Comparison of ENCODE assay signal across 29 cellular contexts in the genomic region with DNA sequence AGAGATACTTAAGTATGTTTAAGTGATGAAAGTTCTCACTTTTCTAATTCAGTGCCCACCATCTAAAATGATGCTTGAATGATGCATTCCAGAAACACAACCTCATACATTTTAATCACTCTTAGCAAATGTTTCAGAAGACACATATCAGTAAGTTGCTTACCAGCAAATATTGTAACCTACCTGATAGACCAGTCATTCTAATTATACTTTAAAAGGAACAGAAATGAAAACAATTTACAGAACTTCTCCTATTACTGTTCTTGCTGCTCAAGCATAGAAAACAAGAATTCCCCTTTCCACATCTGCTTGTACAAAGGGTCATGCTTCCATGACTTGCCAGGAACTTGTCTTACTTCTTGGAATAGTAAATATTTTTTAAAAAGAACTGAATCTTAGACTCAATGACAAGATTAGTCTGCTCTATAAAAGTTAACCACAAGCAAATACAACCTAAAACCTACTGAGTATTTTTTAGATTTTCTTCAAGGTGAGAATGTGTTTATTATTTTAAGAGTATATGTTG.
"Had no signal": no experiment of that assay in that cellular context is flagged by ENCODE, and none has a peak within 500 bp of the region (broad histone marks: within the 10 kb centered on the region; RNA-seq: fewer than 3 reads in every experiment).

No MANE protein-coding gene starts in this region.

- H3K4me1 Mint-ChIP-seq: activated naive CD8-positive, alpha-beta T cell treated with anti-CD3 and anti-CD28 coated beads for 36 hours; T-cell had no signal

- H3K36me3 Mint-ChIP-seq: activated naive CD4-positive, alpha-beta T cell treated with anti-CD3 and anti-CD28 coated beads, Interleukin-2, amount 10 ng/mL, durations not matched to agents 7 days and 5 days; activated naive CD8-positive, alpha-beta T cell treated with anti-CD3 and anti-CD28 coated beads for 36 hours; T-cell had no signal

- H3K4me3 ChIP-seq: cardiac muscle cell, K562, SK-N-MC had no signal

- H3K36me3 ChIP-seq: brain microvascular endothelial cell, cardiac muscle cell had no signal

- H3K9me3 Mint-ChIP-seq: activated CD8-positive, alpha-beta T cell treated with anti-CD3 and anti-CD28 coated beads for 36 hours; activated naive CD4-positive, alpha-beta T cell treated with anti-CD3 and anti-CD28 coated beads, Interleukin-2, amount 10 ng/mL, durations not matched to agents 7 days and 5 days; activated naive CD8-positive, alpha-beta T cell treated with anti-CD3 and anti-CD28 coated beads for 36 hours; activated T-cell treated with anti-CD3 and anti-CD28 coated beads, Interleukin-2, amount 50 U/mL, for 72 hours; activated T-helper 2 cell treated with anti-CD3 and anti-CD28 coated beads, Interferon-gamma antibody, Interleukin-2, Interleukin-4, amounts not matched to agents 10 μg/mL and 5 μg/mL and 100 μg/mL, durations not matched to agents 14 hours and 24 hours and 36 hours; T-cell had no signal

- ATAC-seq: activated CD8-positive, alpha-beta T cell treated with anti-CD3 and anti-CD28 coated beads for 36 hours; activated T-cell treated with anti-CD3 and anti-CD28 coated beads, Interleukin-2, amount 50 U/mL, for 72 hours; K562; Panc1; Right ventricle myocardium inferior; T-cell had no signal

- FAIRE-seq: K562, TTC549 had no signal

- DNase-seq: activated CD4-positive, CD25-positive, alpha-beta regulatory T cell; activated CD8-positive, alpha-beta memory T cell treated with anti-CD3 and anti-CD28 coated beads, Interleukin-2, amount 50 U/mL, for 4 hours; activated CD8-positive, alpha-beta T cell treated with anti-CD3 and anti-CD28 coated beads for 36 hours; activated gamma-delta T cell treated with Interleukin-2 at 50 U/mL for 16 hours; activated naive CD4-positive, alpha-beta T cell treated with anti-CD3 and anti-CD28 coated beads, Interleukin-2, amount 10 ng/mL, durations not matched to agents 7 days and 5 days; activated naive CD8-positive, alpha-beta T cell treated with anti-CD3 and anti-CD28 coated beads for 36 hours; activated T-cell treated with anti-CD3 and anti-CD28 coated beads, Interleukin-2, amount 50 U/mL, for 72 hours; brain microvascular endothelial cell; Karpas-422; MM.1S; NCI-H1105; NCI-H1436 treated with DMSO at 0.1 percent for 48 hours; NCI-H187; NCI-H2081; NCI-H524 treated with DMSO at 0.1 percent for 48 hours; NCI-H82; OCI-M1; RPMI8226; T-cell; T-helper 2 cell; T1000 had no signal

- H3K4me3 Mint-ChIP-seq: activated CD8-positive, alpha-beta T cell treated with anti-CD3 and anti-CD28 coated beads for 36 hours; activated naive CD4-positive, alpha-beta T cell treated with anti-CD3 and anti-CD28 coated beads, Interleukin-2, amount 10 ng/mL, durations not matched to agents 7 days and 5 days; activated naive CD8-positive, alpha-beta T cell treated with anti-CD3 and anti-CD28 coated beads for 36 hours; activated T-cell treated with anti-CD3 and anti-CD28 coated beads, Interleukin-2, amount 50 U/mL, for 72 hours; T-cell had no signal

- H3K27ac ChIP-seq: brain microvascular endothelial cell, cardiac muscle cell, SK-N-MC, VCaP had no signal

- H3K27ac Mint-ChIP-seq: activated CD8-positive, alpha-beta T cell treated with anti-CD3 and anti-CD28 coated beads for 36 hours; activated naive CD4-positive, alpha-beta T cell treated with anti-CD3 and anti-CD28 coated beads, Interleukin-2, amount 10 ng/mL, durations not matched to agents 7 days and 5 days; activated naive CD8-positive, alpha-beta T cell treated with anti-CD3 and anti-CD28 coated beads for 36 hours; activated T-cell treated with anti-CD3 and anti-CD28 coated beads, Interleukin-2, amount 50 U/mL, for 72 hours; activated T-helper 2 cell treated with anti-CD3 and anti-CD28 coated beads, Interferon-gamma antibody, Interleukin-2, Interleukin-4, amounts not matched to agents 10 μg/mL and 5 μg/mL and 100 μg/mL, durations not matched to agents 14 hours and 24 hours and 36 hours; T-cell had no signal

- H3K27me3 ChIP-seq: brain microvascular endothelial cell, cardiac muscle cell had no signal
